ENCODE assay signal across 8 cellular contexts in the genomic region with DNA sequence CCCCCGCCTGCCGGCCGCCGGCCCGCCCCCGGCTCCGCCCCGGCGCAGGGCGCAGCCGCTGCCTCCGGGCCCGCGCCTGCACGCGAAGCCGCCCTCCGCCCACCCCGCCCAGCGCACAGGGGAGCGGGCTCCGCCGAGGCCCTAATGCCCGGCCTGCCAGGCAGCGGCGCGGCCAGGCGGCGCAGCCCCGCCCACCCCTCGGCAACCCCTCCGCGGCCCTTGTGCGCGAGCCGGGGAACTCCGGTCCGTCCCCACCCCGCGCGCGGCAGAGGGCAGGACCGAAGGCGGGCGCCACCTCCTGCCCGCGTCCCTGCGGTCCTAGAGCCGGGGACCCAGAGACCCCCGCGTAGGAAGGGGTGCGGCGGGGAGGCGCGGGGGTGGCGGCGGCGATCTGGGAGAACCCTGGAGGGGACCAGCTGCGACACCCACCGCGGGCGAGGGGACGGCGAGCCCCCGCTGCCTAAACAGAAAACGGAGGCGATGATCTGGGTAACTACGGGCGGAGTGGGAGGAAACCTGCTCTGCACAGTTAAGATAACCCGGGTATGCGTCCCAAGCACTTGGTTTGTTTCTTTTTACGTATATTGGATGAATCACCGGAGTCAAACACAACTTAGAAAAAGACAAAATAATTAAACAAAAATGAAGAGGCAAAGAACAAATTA. TPM values are rescaled to one million over a fixed set of nuclear protein-coding genes. Genes with fewer than 3 reads are reported as not detected.
A peak's percentile ranks its signal among the peaks of the same experiment; 100 is the strongest.
DNase-seq lines count a peak whose midpoint lies in the region; ATAC-seq and TF ChIP-seq lines count a peak whose summit lies in the region.

No MANE protein-coding gene starts in this region.

- H3K27me3 Mint-ChIP-seq in activated T-helper 2 cell treated with anti-CD3 and anti-CD28 coated beads, Interferon-gamma antibody, Interleukin-2, Interleukin-4, amounts not matched to agents 10 μg/mL and 5 μg/mL and 100 μg/mL, durations not matched to agents 14 hours and 24 hours and 36 hours (ENCODE audit: low read depth) = no peaks in the 10 kb centered on the region
- H3K27me3 Mint-ChIP-seq in natural killer cell treated with Interleukin-12 subunit alpha and Interleukin-12 subunit beta and Interleukin-15 and Interleukin-18, amount 100 ng/mL, for 72 hours = no peaks in the 10 kb centered on the region

- in situ Hi-C loops in KBM-7 (cut with MboI; ENCODE audit: low pct_unique_long_range_greater_than_20kb, low sequenced_read_pairs) = no loop called here

- peaks cover 4% of the 10 kb centered on the region for H3K36me3 Mint-ChIP-seq in activated T-helper 2 cell treated with anti-CD3 and anti-CD28 coated beads, Interferon-gamma antibody, Interleukin-2, Interleukin-4, amounts not matched to agents 10 μg/mL and 5 μg/mL and 100 μg/mL, durations not matched to agents 14 hours and 24 hours and 36 hours (ENCODE audit: low read depth)
- H3K36me3 Mint-ChIP-seq in natural killer cell treated with Interleukin-12 subunit alpha and Interleukin-12 subunit beta and Interleukin-15 and Interleukin-18, amount 100 ng/mL, for 72 hours = peaks cover 6% of the 10 kb centered on the region

- peak overlapping the region; percentile 80 for H3K4me3 Mint-ChIP-seq in activated T-helper 2 cell treated with anti-CD3 and anti-CD28 coated beads, Interferon-gamma antibody, Interleukin-2, Interleukin-4, amounts not matched to agents 10 μg/mL and 5 μg/mL and 100 μg/mL, durations not matched to agents 14 hours and 24 hours and 36 hours (ENCODE audit: low read depth)
- H3K4me3 Mint-ChIP-seq in natural killer cell treated with Interleukin-12 subunit alpha and Interleukin-12 subunit beta and Interleukin-15 and Interleukin-18, amount 100 ng/mL, for 72 hours = peak overlapping the region; percentile 84

- ATAC-seq in GM21619 (IDR thresholded peaks at IDR 0.05; ENCODE audit: unreplicated experiment) = peak; percentile 65
- peak; percentile 96 to 97 for ATAC-seq in natural killer cell treated with Interleukin-12 subunit alpha and Interleukin-12 subunit beta and Interleukin-15 and Interleukin-18, amount 100 ng/mL, for 72 hours

- TF ChIP-seq CTCF in fibroblast of mammary gland (conservative IDR thresholded peaks at IDR 0.05; ENCODE audit: control insufficient read depth, insufficient read depth, low read depth, low read length) = no peak

- peaks cover 53% of the 10 kb centered on the region for H3K4me1 Mint-ChIP-seq in activated T-helper 2 cell treated with anti-CD3 and anti-CD28 coated beads, Interferon-gamma antibody, Interleukin-2, Interleukin-4, amounts not matched to agents 10 μg/mL and 5 μg/mL and 100 μg/mL, durations not matched to agents 14 hours and 24 hours and 36 hours (ENCODE audit: low read depth)
- H3K4me1 Mint-ChIP-seq in natural killer cell treated with Interleukin-12 subunit alpha and Interleukin-12 subunit beta and Interleukin-15 and Interleukin-18, amount 100 ng/mL, for 72 hours (ENCODE audit: low read depth in 2 of 2) = peaks cover 27 to 54% of the 10 kb centered on the region in 2 donors

- DNase-seq in Daoy (ENCODE audit: low read depth) (peak; percentile 91), KBM-7 (peak; percentile 75), RPMI8226 (peak; percentile 86), fibroblast of mammary gland (ENCODE audit: low read depth) (peak; percentile 81)
- peak; percentile 86 for DNase-seq in activated T-helper 2 cell treated with anti-CD3 and anti-CD28 coated beads, Interferon-gamma antibody, Interleukin-2, Interleukin-4, amounts not matched to agents 10 μg/mL and 5 μg/mL and 100 μg/mL, durations not matched to agents 14 hours and 24 hours and 36 hours (ENCODE audit: low spot score)
- DNase-seq in natural killer cell treated with Interleukin-12 subunit alpha and Interleukin-12 subunit beta and Interleukin-15 and Interleukin-18, amount 100 ng/mL, for 72 hours (ENCODE audit: low spot score) = peak; percentile 97
- DNase-seq in stimulated activated naive CD4-positive, alpha-beta T cell treated with Interleukin-2 at 50 U/mL for 16 hours (lab: John Stamatoyannopoulos, UW) = peak; percentile 89

- intact Hi-C loops in activated T-helper 2 cell treated with anti-CD3 and anti-CD28 coated beads, Interferon-gamma antibody, Interleukin-2, Interleukin-4, amounts not matched to agents 10 μg/mL and 5 μg/mL and 100 μg/mL, durations not matched to agents 14 hours and 24 hours and 36 hours (cut with micrococcal nuclease) = loop anchor here (1.0 to 5.0 kb wide), 7 partner anchors 23 to 450 kb away; a partner anchor contains a TSS

- H3K9me3 Mint-ChIP-seq in activated T-helper 2 cell treated with anti-CD3 and anti-CD28 coated beads, Interferon-gamma antibody, Interleukin-2, Interleukin-4, amounts not matched to agents 10 μg/mL and 5 μg/mL and 100 μg/mL, durations not matched to agents 14 hours and 24 hours and 36 hours = no peaks in the 10 kb centered on the region
- H3K9me3 Mint-ChIP-seq in natural killer cell treated with Interleukin-12 subunit alpha and Interleukin-12 subunit beta and Interleukin-15 and Interleukin-18, amount 100 ng/mL, for 72 hours = no peaks in the 10 kb centered on the region

- peak overlapping the region; percentile 69 for H3K4me3 ChIP-seq in fibroblast of mammary gland (ENCODE audit: control insufficient read depth, low read depth, low read length)

- H3K27ac Mint-ChIP-seq in activated T-helper 2 cell treated with anti-CD3 and anti-CD28 coated beads, Interferon-gamma antibody, Interleukin-2, Interleukin-4, amounts not matched to agents 10 μg/mL and 5 μg/mL and 100 μg/mL, durations not matched to agents 14 hours and 24 hours and 36 hours = peak overlapping the region; percentile 88
- H3K27ac Mint-ChIP-seq in natural killer cell treated with Interleukin-12 subunit alpha and Interleukin-12 subunit beta and Interleukin-15 and Interleukin-18, amount 100 ng/mL, for 72 hours = peak overlapping the region; percentile 75 to 92

RNA-seq across cellular contexts. Expression of a gene that starts 0.4 kb away (rescaled TPM):
- 22.0 and 23.8 TPM in 2 replicates for total RNA-seq in Daoy (2014; rRNA removed; shearing (Covaris generic))
- total RNA-seq in activated T-helper 2 cell treated with anti-CD3 and anti-CD28 coated beads, Interferon-gamma antibody, Interleukin-2, Interleukin-4, amounts not matched to agents 10 μg/mL and 5 μg/mL and 100 μg/mL, durations not matched to agents 14 hours and 24 hours and 36 hours = 40.8 and 45.1 TPM in 2 replicates
- total RNA-seq in natural killer cell treated with Interleukin-12 subunit alpha and Interleukin-12 subunit beta and Interleukin-15 and Interleukin-18, amount 100 ng/mL, for 72 hours = 10 to 100 TPM; 51.4 to 78.6 TPM

Comparison
In these comparisons a context has a peak if more than half of its experiments do, and no peak if none do; other contexts are left out.
1. Peak in every context shown above with its lines: DNase-seq, ATAC-seq and H3K4me3 ChIP-seq.